In genomic region chr11:82998697-82999096, GRCh38 we compare ENCODE assay signal across 15 cellular contexts.
"Had no signal": no experiment of that assay in that cellular context is flagged by ENCODE, and none has a peak within 500 bp of the region (broad histone marks: within the 10 kb centered on the region; RNA-seq: fewer than 3 reads in every experiment).

No MANE protein-coding gene starts in this region.

- H3K27ac ChIP-seq: brain microvascular endothelial cell, esophagus muscularis mucosa, prostate gland, upper lobe of right lung had no signal

- H3K4me3 Mint-ChIP-seq: nephron progenitor cell, T-cell had no signal

- H3K4me1 ChIP-seq: prostate gland, upper lobe of right lung had no signal

- H3K27ac Mint-ChIP-seq: nephron progenitor cell, T-cell had no signal

- ATAC-seq: sciatic nerve, T-cell, upper lobe of right lung had no signal

- H3K9me3 Mint-ChIP-seq: activated naive CD4-positive, alpha-beta T cell treated with anti-CD3 and anti-CD28 coated beads, Interleukin-2, amount 50 U/mL, for 72 hours; nephron progenitor cell; T-cell had no signal

- H3K36me3 ChIP-seq: prostate gland, upper lobe of right lung had no signal

- H3K4me3 ChIP-seq: esophagus muscularis mucosa, prostate gland, upper lobe of right lung had no signal

- H3K27me3 ChIP-seq: brain microvascular endothelial cell, esophagus muscularis mucosa, upper lobe of right lung had no signal

- H3K9me3 ChIP-seq: esophagus muscularis mucosa, prostate gland, upper lobe of right lung had no signal

- H3K27me3 Mint-ChIP-seq: T-cell had no signal

- DNase-seq: activated CD4-positive, CD25-positive, alpha-beta regulatory T cell; activated effector memory CD4-positive, alpha-beta T cell treated with anti-CD3 and anti-CD28 coated beads, Interleukin-2, amount 50 U/mL, for 16 hours; brain microvascular endothelial cell; glutamatergic neuron; left cardiac atrium; nephron progenitor cell; stimulated activated CD4-positive, alpha-beta T cell treated with anti-CD3 and anti-CD28 coated beads, Interleukin-2, amount 100 ng/mL, for 24 hours; stimulated activated naive CD4-positive, alpha-beta T cell treated with Interleukin-2 at 50 U/mL for 16 hours; T-cell; T1000; upper lobe of right lung had no signal
